In genomic region chr10:78169214-78169613, GRCh38 we compare ENCODE assay signal across 6 cellular contexts.
"Had no signal": no experiment of that assay in that cellular context is flagged by ENCODE, and none has a peak within 500 bp of the region (broad histone marks: within the 10 kb centered on the region; RNA-seq: fewer than 3 reads in every experiment).

No MANE protein-coding gene starts in this region.

- H3K4me3 ChIP-seq: K562 had no signal

- DNase-seq: GOT3, H9, HCEC 1CT, KG1 had no signal

- H3K27ac ChIP-seq: HL-60 had no signal
